Comparison of ENCODE assay signal across 32 cellular contexts in genomic region chr7:4383584-4383983, GRCh38.
"Had no signal": no experiment of that assay in that cellular context is flagged by ENCODE, and none has a peak within 500 bp of the region (broad histone marks: within the 10 kb centered on the region; RNA-seq: fewer than 3 reads in every experiment).

No MANE protein-coding gene starts in this region.

- H3K27ac Mint-ChIP-seq: activated B cell treated with CpG ODN at 0.5 μM for 24 hours; activated CD4-positive, alpha-beta memory T cell treated with anti-CD3 and anti-CD28 coated beads for 36 hours; activated CD4-positive, alpha-beta T cell treated with anti-CD3 and anti-CD28 coated beads, Interleukin-2, amount 10 ng/mL, durations not matched to agents 24 days and 14 days; activated CD8-positive, alpha-beta T cell treated with anti-CD3 and anti-CD28 coated beads for 36 hours; activated naive CD4-positive, alpha-beta T cell treated with anti-CD3 and anti-CD28 coated beads, Interleukin-2, amount 10 ng/mL, durations not matched to agents 7 days and 5 days; activated naive CD4-positive, alpha-beta T cell treated with anti-CD3 and anti-CD28 coated beads, Interleukin-2, amount 50 U/mL, for 24 hours; activated naive CD8-positive, alpha-beta T cell; activated naive CD8-positive, alpha-beta T cell treated with anti-CD3 and anti-CD28 coated beads, Interleukin-2, amount 10 ng/mL, durations not matched to agents 7 days and 5 days; activated naive CD8-positive, alpha-beta T cell treated with anti-CD3 and anti-CD28 coated beads, Interleukin-2, amount 50 U/mL, for 24 hours; activated T-cell treated with anti-CD3 and anti-CD28 coated beads, Interleukin-2, amount 50 U/mL, for 24 hours; activated T-helper 2 cell treated with anti-CD3 and anti-CD28 coated beads, Interferon-gamma antibody, Interleukin-2, Interleukin-4, amounts not matched to agents 10 μg/mL and 5 μg/mL and 100 μg/mL, durations not matched to agents 14 hours and 24 hours and 36 hours; brain; T-helper 1 cell treated with Interleukin-12 subunit alpha and Interleukin-12 subunit beta and Interleukin-4 antibody, amounts not matched to agents 30 μg/mL and 1 μg/mL, for 36 hours; T-helper 2 cell treated with Interferon-gamma antibody and Interleukin-4, amounts not matched to agents 5 μg/mL and 100 μg/mL, for 36 hours had no signal

- H3K36me3 Mint-ChIP-seq: activated CD4-positive, alpha-beta memory T cell treated with anti-CD3 and anti-CD28 coated beads for 36 hours; activated naive CD4-positive, alpha-beta T cell treated with anti-CD3 and anti-CD28 coated beads, Interleukin-2, amount 10 ng/mL, durations not matched to agents 7 days and 5 days; activated naive CD4-positive, alpha-beta T cell treated with anti-CD3 and anti-CD28 coated beads, Interleukin-2, amount 50 U/mL, for 24 hours; activated naive CD8-positive, alpha-beta T cell; activated naive CD8-positive, alpha-beta T cell treated with anti-CD3 and anti-CD28 coated beads, Interleukin-2, amount 10 ng/mL, durations not matched to agents 7 days and 5 days; brain had no signal

- FAIRE-seq: bronchial epithelial cell, TTC549 had no signal

- ATAC-seq: activated CD8-positive, alpha-beta T cell treated with anti-CD3 and anti-CD28 coated beads for 36 hours; activated naive CD8-positive, alpha-beta T cell treated with anti-CD3 and anti-CD28 coated beads, Interleukin-2, amount 50 U/mL, for 24 hours had no signal

- DNase-seq: activated B cell treated with CpG ODN at 0.5 μM for 24 hours; activated CD4-positive, alpha-beta memory T cell treated with anti-CD3 and anti-CD28 coated beads for 36 hours; activated CD4-positive, alpha-beta T cell treated with anti-CD3 and anti-CD28 coated beads for 4 hours; activated CD4-positive, alpha-beta T cell treated with anti-CD3 and anti-CD28 coated beads, Interleukin-2, amount 10 ng/mL, durations not matched to agents 24 days and 14 days; activated CD4-positive, alpha-beta T cell treated with anti-CD3 and anti-CD28 coated beads, Interleukin-2, amount 50 U/mL, for 1 hour; activated CD4-positive, alpha-beta T cell treated with anti-CD3 and anti-CD28 coated beads, Interleukin-2, amount 50 U/mL, for 4 hours; activated CD4-positive, CD25-positive, alpha-beta regulatory T cell treated with anti-CD3 and anti-CD28 coated beads, Interleukin-2, amount 50 U/mL, for 72 hours; activated CD8-positive, alpha-beta memory T cell treated with anti-CD3 and anti-CD28 coated beads, Interleukin-2, amount 50 U/mL, for 48 hours; activated CD8-positive, alpha-beta T cell treated with anti-CD3 and anti-CD28 coated beads for 36 hours; activated effector memory CD4-positive, alpha-beta T cell treated with Interleukin-2 at 50 U/mL for 16 hours; activated gamma-delta T cell; activated naive CD4-positive, alpha-beta T cell treated with anti-CD3 and anti-CD28 coated beads, Interleukin-2, amount 10 ng/mL, durations not matched to agents 7 days and 5 days; activated naive CD4-positive, alpha-beta T cell treated with Interleukin-2 at 50 U/mL for 16 hours; activated naive CD8-positive, alpha-beta T cell treated with anti-CD3 and anti-CD28 coated beads, Interleukin-2, amount 10 ng/mL, durations not matched to agents 7 days and 5 days; activated naive CD8-positive, alpha-beta T cell treated with anti-CD3 and anti-CD28 coated beads, Interleukin-2, amount 50 U/mL, for 24 hours; activated T-cell treated with anti-CD3 and anti-CD28 coated beads, Interleukin-2, amount 50 U/mL, for 24 hours; activated T-cell treated with anti-CD3 and anti-CD28 coated beads, Interleukin-2, amount 50 U/mL, for 48 hours; amygdala; anterior cingulate cortex; caudate nucleus; T-helper 1 cell; T-helper 2 cell; T-helper 9 cell had no signal

- H3K4me1 Mint-ChIP-seq: activated B cell treated with CpG ODN at 0.5 μM for 24 hours; activated CD4-positive, alpha-beta T cell treated with anti-CD3 and anti-CD28 coated beads, Interleukin-2, amount 10 ng/mL, durations not matched to agents 24 days and 14 days; activated naive CD4-positive, alpha-beta T cell treated with anti-CD3 and anti-CD28 coated beads, Interleukin-2, amount 10 ng/mL, durations not matched to agents 7 days and 5 days; activated naive CD4-positive, alpha-beta T cell treated with anti-CD3 and anti-CD28 coated beads, Interleukin-2, amount 50 U/mL, for 24 hours; activated naive CD8-positive, alpha-beta T cell treated with anti-CD3 and anti-CD28 coated beads, Interleukin-2, amount 10 ng/mL, durations not matched to agents 7 days and 5 days; activated naive CD8-positive, alpha-beta T cell treated with anti-CD3 and anti-CD28 coated beads, Interleukin-2, amount 50 U/mL, for 24 hours; central memory CD8-positive, alpha-beta T cell had no signal

- H3K9me3 Mint-ChIP-seq: activated naive CD8-positive, alpha-beta T cell treated with anti-CD3 and anti-CD28 coated beads, Interleukin-2, amount 10 ng/mL, durations not matched to agents 7 days and 5 days; T-helper 2 cell treated with Interferon-gamma antibody and Interleukin-4, amounts not matched to agents 5 μg/mL and 100 μg/mL, for 36 hours had no signal

- H3K27me3 Mint-ChIP-seq: activated B cell treated with CpG ODN at 0.5 μM for 24 hours; activated CD4-positive, alpha-beta T cell treated with anti-CD3 and anti-CD28 coated beads, Interleukin-2, amount 10 ng/mL, durations not matched to agents 24 days and 14 days; activated naive CD4-positive, alpha-beta T cell treated with anti-CD3 and anti-CD28 coated beads, Interleukin-2, amount 10 ng/mL, durations not matched to agents 7 days and 5 days; activated naive CD8-positive, alpha-beta T cell treated with anti-CD3 and anti-CD28 coated beads, Interleukin-2, amount 10 ng/mL, durations not matched to agents 7 days and 5 days had no signal

- H3K4me3 Mint-ChIP-seq: activated B cell treated with CpG ODN at 0.5 μM for 24 hours; activated CD4-positive, alpha-beta memory T cell treated with anti-CD3 and anti-CD28 coated beads for 36 hours; activated CD4-positive, alpha-beta T cell treated with anti-CD3 and anti-CD28 coated beads, Interleukin-2, amount 10 ng/mL, durations not matched to agents 24 days and 14 days; activated CD8-positive, alpha-beta T cell treated with anti-CD3 and anti-CD28 coated beads for 36 hours; activated naive CD4-positive, alpha-beta T cell treated with anti-CD3 and anti-CD28 coated beads, Interleukin-2, amount 10 ng/mL, durations not matched to agents 7 days and 5 days; activated naive CD4-positive, alpha-beta T cell treated with anti-CD3 and anti-CD28 coated beads, Interleukin-2, amount 50 U/mL, for 24 hours; activated naive CD8-positive, alpha-beta T cell; activated naive CD8-positive, alpha-beta T cell treated with anti-CD3 and anti-CD28 coated beads, Interleukin-2, amount 10 ng/mL, durations not matched to agents 7 days and 5 days; activated naive CD8-positive, alpha-beta T cell treated with anti-CD3 and anti-CD28 coated beads, Interleukin-2, amount 50 U/mL, for 24 hours; activated T-cell treated with anti-CD3 and anti-CD28 coated beads, Interleukin-2, amount 50 U/mL, for 24 hours; brain; central memory CD8-positive, alpha-beta T cell; T-helper 1 cell treated with Interleukin-12 subunit alpha and Interleukin-12 subunit beta and Interleukin-4 antibody, amounts not matched to agents 30 μg/mL and 1 μg/mL, for 36 hours; T-helper 2 cell treated with Interferon-gamma antibody and Interleukin-4, amounts not matched to agents 5 μg/mL and 100 μg/mL, for 36 hours had no signal
